ENCODE assay signal across 8 cellular contexts in the genomic region with DNA sequence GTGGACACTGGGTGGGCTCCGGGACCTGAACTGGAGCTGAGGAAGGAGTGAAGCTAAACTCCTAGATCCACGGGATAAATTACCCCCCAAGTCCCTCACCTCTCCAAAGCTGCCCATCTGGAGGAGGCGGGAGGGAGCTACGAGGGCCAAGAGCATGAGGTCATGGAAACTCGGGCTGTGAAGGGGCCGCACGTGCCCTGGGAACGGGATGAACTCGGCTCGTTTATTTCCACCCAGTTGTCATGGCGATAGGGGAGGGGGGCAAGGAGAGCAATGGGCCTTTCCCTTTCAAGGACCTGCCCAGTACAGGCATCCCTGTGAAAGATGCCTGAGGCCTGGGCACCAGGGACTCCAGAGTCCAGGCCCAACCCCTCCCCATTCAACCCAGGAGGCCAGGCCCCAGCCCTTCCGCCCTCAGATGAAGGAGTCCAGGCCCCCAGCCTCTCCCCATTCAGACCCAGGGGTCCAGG. TPM values are rescaled to one million over a fixed set of nuclear protein-coding genes. Genes with fewer than 3 reads are reported as not detected.
DNase-seq lines count a peak whose midpoint lies in the region; ATAC-seq, FAIRE-seq and TF ChIP-seq lines count a peak whose summit lies in the region.

No MANE protein-coding gene starts in this region.

- H3K9ac ChIP-seq in keratinocyte (ENCODE audit: control insufficient read depth, extremely low read depth, insufficient read depth, low read length) = no peak overlapping the region

- H3K4me3 ChIP-seq in breast epithelium = peak overlapping the region in 2 of 3 donors; percentile 15 to 96
- no peak overlapping the region for H3K4me3 ChIP-seq in keratinocyte (ENCODE audit: control insufficient read depth in 2 of 3, extremely low read depth in 1 of 3, insufficient read depth in 2 of 3, low read depth in 1 of 3, low read length in 3 of 3)

- intact Hi-C loops in breast epithelium (cut with DNase I; ENCODE audit: low total_unique reads) = loop anchor here (5.0 kb wide), 1 partner anchor 1531 kb away; no protein-coding TSS in a partner anchor

- H3K4me1 ChIP-seq in breast epithelium (peaks cover 0 to 18% of the 10 kb centered on the region in 2 donors), keratinocyte (ENCODE audit: control insufficient read depth, extremely low read depth, insufficient read depth, low read length) (peaks cover 11% of the 10 kb centered on the region)

- no peaks in the 10 kb centered on the region for H3K9me3 ChIP-seq in breast epithelium
- H3K9me3 ChIP-seq in keratinocyte (ENCODE audit: control insufficient read depth, low read depth, low read length) = no peaks in the 10 kb centered on the region

- H4K20me1 ChIP-seq in keratinocyte (ENCODE audit: control insufficient read depth, extremely low read depth, insufficient read depth, low read length) = peaks cover 9% of the 10 kb centered on the region

- no peaks in the 10 kb centered on the region for H3K36me3 ChIP-seq in breast epithelium
- peaks cover 11 to 15% of the 10 kb centered on the region in 2 experiments for H3K36me3 ChIP-seq in keratinocyte (ENCODE audit: control insufficient read depth in 2 of 2, extremely low read depth in 1 of 2, insufficient read depth in 2 of 2, low read length in 2 of 2)

- H2AFZ ChIP-seq in keratinocyte (ENCODE audit: control insufficient read depth, low read length) = no peak overlapping the region

- H3K9me1 ChIP-seq in keratinocyte (ENCODE audit: control insufficient read depth, extremely low read depth, insufficient read depth, low read length) = no peaks in the 10 kb centered on the region

- H3K27ac ChIP-seq in breast epithelium (peak overlapping the region; percentile 90 to 96), keratinocyte (ENCODE audit: control insufficient read depth, insufficient read depth, low read length) (peak overlapping the region; percentile 8)

- peaks cover 68% of the 10 kb centered on the region for H3K79me2 ChIP-seq in keratinocyte (ENCODE audit: control insufficient read depth, insufficient read depth, low read length)

- no peak for FAIRE-seq in keratinocyte (lab: Jason Lieb, UNC)

- DNase-seq in HT-29 (ENCODE audit: low spot score) (peak; percentile 81), breast epithelium (ENCODE audit: low spot score in 2 of 2) (peak; percentile 76 to 78), keratinocyte (ENCODE audit: low read depth, low spot score) (no peak), stromal cell of bone marrow (ENCODE audit: low read depth) (peak; percentile 67), AML-193 (lab: John Stamatoyannopoulos, UW) (no peak), mesenteric fat pad (ENCODE audit: low spot score) (no peak)

- no peak overlapping the region for H3K4me2 ChIP-seq in keratinocyte (ENCODE audit: control insufficient read depth, extremely low read depth, insufficient read depth, low read depth, low read length)

- H3K27me3 ChIP-seq in breast epithelium (no peaks in the 10 kb centered on the region), keratinocyte (ENCODE audit: control insufficient read depth, extremely low read depth, insufficient read depth, low read length) (no peaks in the 10 kb centered on the region)

- TF ChIP-seq CTCF in breast epithelium (IDR thresholded peaks at IDR 0.05) (no peak), keratinocyte (optimal IDR thresholded peaks at IDR 0.05 in 1 of 3, IDR thresholded peaks at IDR 0.05 in 1 of 3, conservative IDR thresholded peaks at IDR 0.05 in 1 of 3; ENCODE audit: extremely low read depth in 1 of 3, insufficient read depth in 2 of 3, low read length in 3 of 3) (no peak)

- no peak for TF ChIP-seq POLR2A in breast epithelium (IDR thresholded peaks at IDR 0.05)

- dilution Hi-C loops in keratinocyte (cut with MboI; ENCODE audit: extremely low pct_ligation_motif_present, low sequenced_read_pairs) = no loop called here

- ATAC-seq in GM19397 (IDR thresholded peaks at IDR 0.05; ENCODE audit: unreplicated experiment) (no peak), GM21825 (IDR thresholded peaks at IDR 0.05; ENCODE audit: unreplicated experiment) (no peak)

RNA-seq across cellular contexts. Expression of a gene that starts 3.8 kb away (rescaled TPM):
- total RNA-seq in HT-29 (2014; rRNA removed; shearing (Covaris generic)) = 227 and 261 TPM in 2 replicates
- total RNA-seq in breast epithelium (100 to 1,000 TPM in 1 of 3 donors, 10 to 100 TPM in 2; 68.3 to 148 (median 91.7) TPM), mesenteric fat pad (130 TPM)
- 22.9 to 41.2 TPM (median 24.7 TPM) in 3 replicates for polyA plus RNA-seq in keratinocyte
- polyA plus RNA-seq in keratinocyte (2011; ENCODE audit: low read depth) = 15.7 TPM
- 7.6 and 16.9 TPM in 2 replicates for polyA plus RNA-seq in keratinocyte (2011; cell fraction: cytosol; rRNA removed)
- 83.9 and 118 TPM in 2 replicates for polyA plus RNA-seq in keratinocyte (2011; cell fraction: nucleus; rRNA removed)
- 26.9 and 37.2 TPM in 2 replicates for polyA plus RNA-seq in keratinocyte (2012; ENCODE audit: low replicate concordance)
- polyA minus RNA-seq in keratinocyte = 11.8 to 24.6 TPM (median 18.4 TPM) in 3 replicates
- polyA minus RNA-seq in keratinocyte (2011; cell fraction: cytosol; rRNA and poly(A)+ RNA removed) = 23.6 TPM
- 25.2 and 35.6 TPM in 2 replicates for polyA minus RNA-seq in keratinocyte (2011; cell fraction: nucleus; rRNA and poly(A)+ RNA removed)

RNA-seq across cellular contexts. Expression of a gene that starts 35.4 kb away (rescaled TPM):
- total RNA-seq in HT-29 (2014; rRNA removed; shearing (Covaris generic)) = 4.5 and 5.0 TPM in 2 replicates
- total RNA-seq in breast epithelium = 1 to 10 TPM in 2 of 3 donors, not detected in 1; 3.7 to 7.2 TPM
- 89.7 to 113 TPM (median 99.6 TPM) in 3 replicates for polyA plus RNA-seq in keratinocyte
- polyA plus RNA-seq in keratinocyte (2011; ENCODE audit: low read depth) = 90.8 TPM
- 41.8 and 116 TPM in 2 replicates for polyA plus RNA-seq in keratinocyte (2011; cell fraction: cytosol; rRNA removed)
- polyA plus RNA-seq in keratinocyte (2011; cell fraction: nucleus; rRNA removed) = 30.1 and 31.3 TPM in 2 replicates
- polyA plus RNA-seq in keratinocyte (2012; ENCODE audit: low replicate concordance) = 54.4 and 187 TPM in 2 replicates
- 16.9 to 25.5 TPM (median 21.0 TPM) in 3 replicates for polyA minus RNA-seq in keratinocyte
- polyA minus RNA-seq in keratinocyte (2011; cell fraction: cytosol; rRNA and poly(A)+ RNA removed) = 68.9 TPM
- polyA minus RNA-seq in keratinocyte (2011; cell fraction: nucleus; rRNA and poly(A)+ RNA removed) = 5.9 and 6.5 TPM in 2 replicates
- not detected for total RNA-seq in mesenteric fat pad

RNA-seq across cellular contexts. Expression of a gene that starts 37.9 kb away (rescaled TPM):
- total RNA-seq in HT-29 (2014; rRNA removed; shearing (Covaris generic)) = 543 and 612 TPM in 2 replicates
- total RNA-seq in breast epithelium = 10 to 100 TPM in 2 of 3 donors, 1 to 10 TPM in 1; 2.4 to 51.1 (median 50.1) TPM
- 20.1 to 37.3 TPM (median 26.0 TPM) in 3 replicates for polyA plus RNA-seq in keratinocyte
- 273 TPM for polyA plus RNA-seq in keratinocyte (2011; ENCODE audit: low read depth)
- 16.9 and 29.1 TPM in 2 replicates for polyA plus RNA-seq in keratinocyte (2011; cell fraction: cytosol; rRNA removed)
- 128 and 147 TPM in 2 replicates for polyA plus RNA-seq in keratinocyte (2011; cell fraction: nucleus; rRNA removed)
- 33.8 and 363 TPM in 2 replicates for polyA plus RNA-seq in keratinocyte (2012; ENCODE audit: low replicate concordance)
- polyA minus RNA-seq in keratinocyte = 23.5 to 49.5 TPM (median 38.9 TPM) in 3 replicates
- 27.6 TPM for polyA minus RNA-seq in keratinocyte (2011; cell fraction: cytosol; rRNA and poly(A)+ RNA removed)
- polyA minus RNA-seq in keratinocyte (2011; cell fraction: nucleus; rRNA and poly(A)+ RNA removed) = 25.4 and 32.1 TPM in 2 replicates
- 0.58 TPM for total RNA-seq in mesenteric fat pad

RNA-seq across cellular contexts. Expression of a gene that starts 43.9 kb away (rescaled TPM):
- total RNA-seq in HT-29 (2014; rRNA removed; shearing (Covaris generic)) = 11.1 and 20.3 TPM in 2 replicates
- 1 to 10 TPM in 1 of 3 donors, not detected in 2; 2.6 TPM for total RNA-seq in breast epithelium
- polyA plus RNA-seq in keratinocyte = 2.2 to 4.1 TPM (median 3.3 TPM) in 3 replicates
- polyA plus RNA-seq in keratinocyte (2011; ENCODE audit: low read depth) = 2.1 TPM
- 0.78 and 2.9 TPM in 2 replicates for polyA plus RNA-seq in keratinocyte (2011; cell fraction: cytosol; rRNA removed)
- 3.8 and 4.7 TPM in 2 replicates for polyA plus RNA-seq in keratinocyte (2011; cell fraction: nucleus; rRNA removed)
- polyA plus RNA-seq in keratinocyte (2012; ENCODE audit: low replicate concordance) = 1.7 and 3.9 TPM in 2 replicates
- 0.49 to 1.2 TPM in 2 of 3 replicates, not detected in the other for polyA minus RNA-seq in keratinocyte
- not detected for polyA minus RNA-seq in keratinocyte (2011; cell fraction: cytosol; rRNA and poly(A)+ RNA removed)
- polyA minus RNA-seq in keratinocyte (2011; cell fraction: nucleus; rRNA and poly(A)+ RNA removed) = not detected in 2 replicates
- not detected for total RNA-seq in mesenteric fat pad

RNA-seq across cellular contexts. Expression of a gene that starts 50.7 kb away (rescaled TPM):
- total RNA-seq in HT-29 (2014; rRNA removed; shearing (Covaris generic)) = 107 and 119 TPM in 2 replicates
- total RNA-seq in breast epithelium (10 to 100 TPM; 11.4 to 33.4 (median 22.3) TPM), mesenteric fat pad (8.2 TPM)
- 10.6 to 16.3 TPM (median 11.9 TPM) in 3 replicates for polyA plus RNA-seq in keratinocyte
- polyA plus RNA-seq in keratinocyte (2011; ENCODE audit: low read depth) = 24.6 TPM
- 9.4 and 10.7 TPM in 2 replicates for polyA plus RNA-seq in keratinocyte (2011; cell fraction: cytosol; rRNA removed)
- 28.4 and 30.3 TPM in 2 replicates for polyA plus RNA-seq in keratinocyte (2011; cell fraction: nucleus; rRNA removed)
- polyA plus RNA-seq in keratinocyte (2012; ENCODE audit: low replicate concordance) = 10.6 and 59.3 TPM in 2 replicates
- 13.5 to 28.4 TPM (median 17.9 TPM) in 3 replicates for polyA minus RNA-seq in keratinocyte
- 12.1 TPM for polyA minus RNA-seq in keratinocyte (2011; cell fraction: cytosol; rRNA and poly(A)+ RNA removed)
- 20.5 and 21.5 TPM in 2 replicates for polyA minus RNA-seq in keratinocyte (2011; cell fraction: nucleus; rRNA and poly(A)+ RNA removed)

Comparison
In these comparisons a context has a peak if more than half of its experiments do, and no peak if none do; other contexts are left out.
1. DNase-seq: peak in HT-29 (single experiment), breast epithelium (2 of 2) and stromal cell of bone marrow (single experiment); none in keratinocyte (single experiment), AML-193 (0 of 2) and mesenteric fat pad (single experiment).
2. H3K4me3 ChIP-seq: peak in breast epithelium (2 of 3); none in keratinocyte (0 of 3).
3. RNA of a gene that starts 37.9 kb away (total RNA-seq): 543 to 612 TPM in HT-29; 2.4 to 51.1 TPM in breast epithelium and 0.58 TPM in mesenteric fat pad (single experiment); every median in the first group is over 10 times any median in the second.